In the genomic region with DNA sequence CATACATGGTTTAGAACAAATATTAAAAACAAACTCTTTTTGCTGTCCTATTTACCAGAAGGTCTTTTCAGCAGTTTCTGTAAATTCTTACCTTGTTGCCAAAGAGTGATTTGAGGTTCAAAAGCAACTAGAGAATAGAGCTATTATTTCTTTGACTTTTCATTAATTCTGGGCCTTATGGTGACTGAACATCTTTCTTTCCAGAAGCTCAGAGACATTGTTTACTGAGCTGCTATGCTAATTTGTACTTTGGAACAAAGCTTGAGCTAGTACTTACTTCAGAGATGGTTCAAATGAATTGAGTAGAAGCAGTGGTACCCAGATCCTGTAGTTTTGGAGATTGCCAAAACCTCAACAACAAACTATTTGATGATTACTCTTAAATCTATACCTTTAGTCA, we compare ENCODE assay signal across 12 cellular contexts.
"Had no signal": no experiment of that assay in that cellular context is flagged by ENCODE, and none has a peak within 500 bp of the region (broad histone marks: within the 10 kb centered on the region; RNA-seq: fewer than 3 reads in every experiment).

No MANE protein-coding gene starts in this region.

- H3K27ac ChIP-seq: coronary artery, esophagus squamous epithelium, hepatocyte, left lung, stomach had no signal

- DNase-seq: activated CD4-positive, alpha-beta T cell treated with anti-CD3 and anti-CD28 coated beads for 36 hours; activated CD4-positive, alpha-beta T cell treated with anti-CD3 and anti-CD28 coated beads, Interleukin-2, amount 50 U/mL, for 48 hours; central memory CD4-positive, alpha-beta T cell; effector CD4-positive, alpha-beta T cell; esophagus squamous epithelium; left lung; mammary epithelial cell; small intestine; stimulated activated CD4-positive, alpha-beta T cell treated with anti-CD3 and anti-CD28 coated beads, Interleukin-4, amount 100 ng/mL, for 24 hours; stomach had no signal
